Comparison of ENCODE assay signal across 8 cellular contexts in genomic region chr1:205631727-205632373, GRCh38. TPM values are rescaled to one million over a fixed set of nuclear protein-coding genes. Genes with fewer than 3 reads are reported as not detected.
DNase-seq lines count a peak whose midpoint lies in the region; ATAC-seq and TF ChIP-seq lines count a peak whose summit lies in the region.

Gene ELK4 (minus strand): TSS chr1:205632011. CDS start chr1:205623882, 8,129 bp downstream.

- ATAC-seq in GM21515 (IDR thresholded peaks at IDR 0.05; ENCODE audit: unreplicated experiment) = peak; percentile 75

- H3K27ac ChIP-seq in OCI-LY3 (ENCODE audit: low read length) = peak within 1 kb of the TSS; percentile 93

- H3K4me2 ChIP-seq in OCI-LY3 (ENCODE audit: low read length) = peak within 1 kb of the TSS; percentile 97

- H3K79me2 ChIP-seq in OCI-LY3 (ENCODE audit: low read length) = peaks cover 42% of the 10 kb centered on the region

- H3K27me3 ChIP-seq in OCI-LY3 (ENCODE audit: low read depth, low read length) (no peaks in the 10 kb centered on the region), mononuclear cell (ENCODE audit: insufficient read depth, low read length) (no peaks in the 10 kb centered on the region)

- H3K36me3 ChIP-seq in OCI-LY3 (replicated peaks; ENCODE audit: low read depth, low read length) = peaks cover 19% of the 10 kb centered on the region

- H4K20me1 ChIP-seq in OCI-LY3 (ENCODE audit: insufficient read depth, low read length) = peaks cover 26% of the 10 kb centered on the region

- peak within 1 kb of the TSS; percentile 91 for H3K9ac ChIP-seq in OCI-LY3 (ENCODE audit: low read length)

- DNase-seq in DMS 273 (lab: John Stamatoyannopoulos, UW; ENCODE audit: unreplicated experiment) (peak; percentile 100), HuH-7.5 (ENCODE audit: low spot score) (peak; percentile 88), activated T-cell treated with anti-CD3 and anti-CD28 coated beads for 1 hour (ENCODE audit: low read depth) (peak; percentile 99), epidermal melanocyte (ENCODE audit: insufficient read length, low spot score) (peak; percentile 95)
- peak; percentile 100 for DNase-seq in stimulated activated CD8-positive, alpha-beta memory T cell treated with anti-CD3 and anti-CD28 coated beads, Interleukin-4, amount 100 ng/mL, for 1 hour (ENCODE audit: low read depth in 2 of 2, low spot score in 1 of 2)

- H3K4me3 ChIP-seq in OCI-LY3 (ENCODE audit: low read length) (peak within 1 kb of the TSS; percentile 90), mononuclear cell (ENCODE audit: low read length) (peak within 1 kb of the TSS; percentile 69)

- TF ChIP-seq CTCF in OCI-LY3 (IDR thresholded peaks at IDR 0.05; ENCODE audit: low read depth, low read length) = peak; percentile 81

- H3K9me3 ChIP-seq in OCI-LY3 (ENCODE audit: insufficient read depth, low read length) = no peaks in the 10 kb centered on the region
- no peaks in the 10 kb centered on the region for H3K9me3 ChIP-seq in mononuclear cell (ENCODE audit: low read depth, low read length)

- peak within 1 kb of the TSS; percentile 80 for H2AFZ ChIP-seq in OCI-LY3 (ENCODE audit: low read depth, low read length)

- H3K4me1 ChIP-seq in OCI-LY3 (ENCODE audit: low read length) (peaks cover 39% of the 10 kb centered on the region), mononuclear cell (ENCODE audit: insufficient read depth, low read length) (peaks cover 44% of the 10 kb centered on the region)

RNA-seq across cellular contexts. Expression of gene ELK4, which starts in this region (rescaled TPM):
- 74.4 TPM for total RNA-seq in mononuclear cell

Comparison
In these comparisons a context has a peak if more than half of its experiments do, and no peak if none do; other contexts are left out.
1. Peak in every context shown above with its lines: DNase-seq, ATAC-seq, H3K4me3 ChIP-seq and H3K27ac ChIP-seq.